8 cellular contexts compared by ENCODE assay signal in the genomic region with DNA sequence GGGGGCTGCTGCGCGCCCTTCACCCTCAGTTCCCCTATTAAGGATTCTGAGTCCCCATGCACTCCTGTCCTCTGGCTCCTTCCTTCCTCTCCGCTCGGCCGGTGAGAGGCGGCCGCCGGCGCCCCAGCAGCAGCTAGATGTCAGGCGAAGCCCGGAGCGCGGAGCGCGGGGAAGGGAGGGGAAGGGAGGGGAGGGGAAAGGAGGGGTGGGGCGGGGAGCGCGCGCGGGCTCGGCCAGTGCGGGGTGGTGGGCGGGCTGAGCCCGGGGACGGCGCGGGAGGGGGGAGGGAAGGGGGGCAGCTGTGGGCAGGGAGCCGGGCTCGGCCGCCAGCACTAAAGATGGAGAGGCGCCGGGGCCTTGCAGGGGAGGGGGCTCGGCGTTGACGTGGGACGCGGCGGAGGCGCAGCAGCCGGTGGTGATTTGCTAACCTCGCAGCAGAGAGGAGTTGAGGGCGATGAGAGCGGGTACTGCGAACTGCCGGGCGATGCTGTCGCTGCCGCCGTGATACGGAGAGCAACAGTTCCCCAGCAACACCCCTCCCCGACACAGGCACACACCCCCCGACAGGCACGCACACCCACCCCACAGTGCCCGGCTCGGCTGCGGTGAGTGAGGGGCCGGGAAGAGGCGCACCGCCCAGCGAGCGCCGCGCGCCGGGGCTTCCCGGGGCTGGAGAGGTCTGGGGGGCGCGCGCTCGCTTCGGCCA. TPM values are rescaled to one million over a fixed set of nuclear protein-coding genes. Genes with fewer than 3 reads are reported as not detected.
DNase-seq lines count a peak whose midpoint lies in the region; ATAC-seq and TF ChIP-seq lines count a peak whose summit lies in the region.

A gene with protein sequence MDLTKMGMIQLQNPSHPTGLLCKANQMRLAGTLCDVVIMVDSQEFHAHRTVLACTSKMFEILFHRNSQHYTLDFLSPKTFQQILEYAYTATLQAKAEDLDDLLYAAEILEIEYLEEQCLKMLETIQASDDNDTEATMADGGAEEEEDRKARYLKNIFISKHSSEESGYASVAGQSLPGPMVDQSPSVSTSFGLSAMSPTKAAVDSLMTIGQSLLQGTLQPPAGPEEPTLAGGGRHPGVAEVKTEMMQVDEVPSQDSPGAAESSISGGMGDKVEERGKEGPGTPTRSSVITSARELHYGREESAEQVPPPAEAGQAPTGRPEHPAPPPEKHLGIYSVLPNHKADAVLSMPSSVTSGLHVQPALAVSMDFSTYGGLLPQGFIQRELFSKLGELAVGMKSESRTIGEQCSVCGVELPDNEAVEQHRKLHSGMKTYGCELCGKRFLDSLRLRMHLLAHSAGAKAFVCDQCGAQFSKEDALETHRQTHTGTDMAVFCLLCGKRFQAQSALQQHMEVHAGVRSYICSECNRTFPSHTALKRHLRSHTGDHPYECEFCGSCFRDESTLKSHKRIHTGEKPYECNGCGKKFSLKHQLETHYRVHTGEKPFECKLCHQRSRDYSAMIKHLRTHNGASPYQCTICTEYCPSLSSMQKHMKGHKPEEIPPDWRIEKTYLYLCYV (plus strand): TSS at position 434 of the 706 bp plus-strand sequence. CDS start 3,590 bp downstream, outside the sequence.

- H3K4me3 Mint-ChIP-seq in stimulated activated naive CD8-positive, alpha-beta T cell treated with anti-CD3 and anti-CD28 coated beads, Interleukin-15, amount 100 ng/mL, for 72 hours = peak within 1 kb of the TSS; percentile 92 to 93

- H3K9me3 Mint-ChIP-seq in stimulated activated naive CD8-positive, alpha-beta T cell treated with anti-CD3 and anti-CD28 coated beads, Interleukin-15, amount 100 ng/mL, for 72 hours = no peaks in the 10 kb centered on the region

- peak within 1 kb of the TSS; percentile 61 to 92 for H3K27ac Mint-ChIP-seq in stimulated activated naive CD8-positive, alpha-beta T cell treated with anti-CD3 and anti-CD28 coated beads, Interleukin-15, amount 100 ng/mL, for 72 hours

- H3K27me3 Mint-ChIP-seq in stimulated activated naive CD8-positive, alpha-beta T cell treated with anti-CD3 and anti-CD28 coated beads, Interleukin-15, amount 100 ng/mL, for 72 hours = peaks cover 71% of the 10 kb centered on the region

- TF ChIP-seq POLR2A in erythroblast (IDR thresholded peaks at IDR 0.05; ENCODE audit: low read length) = peak; percentile 59

- DNase-seq in ELF-1 (ENCODE audit: low read depth, low spot score) (peak; percentile 74), NCI-H524 treated with DMSO at 0.1 percent for 48 hours (lab: John Stamatoyannopoulos, UW) (peak; percentile 5), erythroblast (lab: John Stamatoyannopoulos, UW) (peak; percentile 52 to 57), mucosa of gallbladder (ENCODE audit: low spot score) (peak; percentile 82)
- peak; percentile 46 to 49 for DNase-seq in activated T-cell treated with anti-CD3 and anti-CD28 coated beads, Interleukin-2, amount 50 U/mL, for 48 hours
- DNase-seq in stimulated activated naive CD8-positive, alpha-beta T cell treated with anti-CD3 and anti-CD28 coated beads, Interleukin-15, amount 100 ng/mL, for 72 hours = peak; percentile 45 to 46

- peaks cover 41% of the 10 kb centered on the region for H3K4me1 Mint-ChIP-seq in stimulated activated naive CD8-positive, alpha-beta T cell treated with anti-CD3 and anti-CD28 coated beads, Interleukin-15, amount 100 ng/mL, for 72 hours

- peak; percentile 59 for ATAC-seq in stimulated activated naive CD8-positive, alpha-beta T cell treated with anti-CD3 and anti-CD28 coated beads, Interleukin-15, amount 100 ng/mL, for 72 hours
- ATAC-seq in GM18873 (IDR thresholded peaks at IDR 0.05; ENCODE audit: low FRiP score, unreplicated experiment) = no peak
- ATAC-seq in GM21737 (IDR thresholded peaks at IDR 0.05; ENCODE audit: unreplicated experiment) = no peak

RNA-seq across cellular contexts. Expression of the gene that starts here (rescaled TPM):
- 85.4 TPM for total RNA-seq in mucosa of gallbladder

Comparison
In these comparisons a context has a peak if more than half of its experiments do, and no peak if none do; other contexts are left out.
1. DNase-seq: peak in every context shown above with its lines; median percentile 82 in mucosa of gallbladder; 74 in ELF-1; 54 in erythroblast; 48 in activated T-cell treated with anti-CD3 and anti-CD28 coated beads, Interleukin-2, amount 50 U/mL, for 48 hours; 46 in stimulated activated naive CD8-positive, alpha-beta T cell treated with anti-CD3 and anti-CD28 coated beads, Interleukin-15, amount 100 ng/mL, for 72 hours; 5 in NCI-H524 treated with DMSO at 0.1 percent for 48 hours.